ENCODE assay signal across 16 cellular contexts in the genomic region with DNA sequence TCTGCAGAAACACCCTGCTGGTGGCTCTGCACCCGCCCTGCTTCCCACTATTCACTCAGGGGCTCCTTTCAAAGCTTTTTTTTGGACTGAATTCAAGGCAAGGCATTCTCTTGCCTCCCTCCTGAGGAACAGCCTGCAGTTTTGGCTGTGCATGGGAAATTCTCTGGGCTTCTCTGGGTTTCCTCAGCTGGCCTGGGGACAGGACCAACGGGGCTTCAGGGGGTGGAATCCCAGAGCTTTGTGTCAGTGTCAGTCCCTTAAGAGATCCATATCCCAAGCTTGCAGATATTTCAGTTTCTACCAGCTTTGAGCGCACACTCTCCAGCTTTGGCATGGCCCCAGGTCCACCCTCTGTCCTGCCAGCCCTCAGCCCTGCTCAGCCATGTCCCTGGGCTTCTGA. TPM values are rescaled to one million over a fixed set of nuclear protein-coding genes. Genes with fewer than 3 reads are reported as not detected.
A peak's percentile ranks its signal among the peaks of the same experiment; 100 is the strongest.
DNase-seq lines count a peak whose midpoint lies in the region; ATAC-seq, FAIRE-seq and TF ChIP-seq lines count a peak whose summit lies in the region.
"Had no signal": no experiment of that assay in that cellular context is flagged by ENCODE, and none has a peak within 500 bp of the region (broad histone marks: within the 10 kb centered on the region; RNA-seq: fewer than 3 reads in every experiment).

No MANE protein-coding gene starts in this region.

- H3K79me2 ChIP-seq in SK-N-SH (ENCODE audit: insufficient read depth) (no peaks in the 10 kb centered on the region), K562 (ENCODE audit: control insufficient read depth, insufficient read depth, low read length) (no peaks in the 10 kb centered on the region; the same call in 2 of the 3 replicates), neural cell (replicated peaks; ENCODE audit: insufficient read depth, low read length) (peaks cover 74% of the 10 kb centered on the region)

- H3K36me3 ChIP-seq in SK-N-SH (replicated peaks in 1 of 2; ENCODE audit: control insufficient read depth in 1 of 2, insufficient read depth in 2 of 2, low read length in 1 of 2) = no peaks in the 10 kb centered on the region
- H3K36me3 ChIP-seq in K562 (ENCODE audit: control insufficient read depth, insufficient read depth, low read length) = no peaks in the 10 kb centered on the region
- H3K36me3 ChIP-seq in neural cell (ENCODE audit: insufficient read depth, low read length) = no peaks in the 10 kb centered on the region

- H3K9me1 ChIP-seq in K562 (ENCODE audit: control insufficient read depth, insufficient read depth, low read length) = no peaks in the 10 kb centered on the region

- CTCF ChIA-PET in SK-N-SH (lab: Yijun Ruan, JAX) (interaction anchor here (0.6 to 1.5 kb wide), 11 partner anchors 13 to 96 kb away, joined by 3 to 7 read pairs (median 3); no protein-coding TSS in a partner anchor), K562 (lab: Yijun Ruan, JAX; ENCODE audit: low intra/inter-chr PET ratio) (no interaction called here)

- ATAC-seq in SK-N-SH treated with all-trans-retinoic acid at 6 μM for 48 hours (no peak), K562 (no peak), HG02798 (IDR thresholded peaks at IDR 0.05; ENCODE audit: poor library complexity, unreplicated experiment) (no peak)

- H3F3A ChIP-seq in SK-N-SH (replicated peaks; ENCODE audit: insufficient read depth) (no peaks in the 10 kb centered on the region), neural cell (ENCODE audit: insufficient read depth, low read length, poor library complexity, severe bottlenecking) (no peaks in the 10 kb centered on the region)

- DNase-seq in SK-N-SH = peak; percentile 46
- no peak for DNase-seq in K562 (ENCODE audit: extremely low read depth in 1 of 4, low spot score in 3 of 4)
- peak; percentile 30 for DNase-seq in pons (ENCODE audit: low spot score)
- no peak for DNase-seq in RKO (ENCODE audit: low spot score)
- DNase-seq in NCI-H1694 (lab: John Stamatoyannopoulos, UW) = no peak
- DNase-seq: ACHN; CD4-positive, alpha-beta T cell; DND-41; GF-D8 had no signal

- H3K27me3 ChIP-seq in SK-N-SH (ENCODE audit: insufficient read depth) (peaks cover 24% of the 10 kb centered on the region; the same call in 1 of the 2 replicates), K562 (ENCODE audit: control insufficient read depth in 2 of 2, insufficient read depth in 2 of 2, low read length in 2 of 2) (no peaks in the 10 kb centered on the region; a peak in 1 of 5 replicates), neural cell (ENCODE audit: insufficient read depth, low read depth, low read length) (no peaks in the 10 kb centered on the region)

- no peak overlapping the region for H2AFZ ChIP-seq in SK-N-SH (ENCODE audit: low read depth)
- H2AFZ ChIP-seq in K562 (ENCODE audit: low read depth, low read length) = no peak overlapping the region
- H2AFZ ChIP-seq in neural cell (ENCODE audit: low read depth, low read length) = no peak overlapping the region

- TF ChIP-seq POLR2A in K562 (conservative IDR thresholded peaks at IDR 0.05) = no peak

- H3K4me1 ChIP-seq in SK-N-SH (ENCODE audit: control insufficient read depth in 1 of 2, insufficient read depth in 2 of 2, low read depth in 1 of 2, low read length in 1 of 2) (peaks cover 0 to 10% of the 10 kb centered on the region in 2 experiments; a peak in 1 of 4 replicates), K562 (replicated peaks in 1 of 2; ENCODE audit: control insufficient read depth in 2 of 2, insufficient read depth in 2 of 2, low read length in 2 of 2) (peaks cover 36 to 75% of the 10 kb centered on the region in 2 experiments)

- no peak for TF ChIP-seq RAD21 in SK-N-SH (IDR thresholded peaks at IDR 0.05; ENCODE audit: low read length)
- no peak for TF ChIP-seq RAD21 in K562 (CRISPR knock-in tag; conservative IDR thresholded peaks at IDR 0.05 in 1 of 2, IDR thresholded peaks at IDR 0.05 in 1 of 2)
- no peak for TF ChIP-seq RAD21 in neural cell (conservative IDR thresholded peaks at IDR 0.05)

- H3K9ac ChIP-seq in SK-N-SH (no peak overlapping the region), K562 (ENCODE audit: insufficient read depth in 1 of 2, low read depth in 2 of 2, low read length in 2 of 2) (peak overlapping the region in 1 of 2 experiments; percentile 6; a peak in 1 of 4 replicates), neural cell (ENCODE audit: low read length) (peak overlapping the region; percentile 99)

- no peak for FAIRE-seq in K562 (lab: Jason Lieb, UNC)
- FAIRE-seq: H54 had no signal

- BruUV-seq in K562 (replicated peaks; lab: Mats Ljungman, UMichigan) = no TSS peak

- TF ChIP-seq CTCF in SK-N-SH (IDR thresholded peaks at IDR 0.05) = no peak
- TF ChIP-seq CTCF in K562 (IDR thresholded peaks at IDR 0.05 in 2 of 3, conservative IDR thresholded peaks at IDR 0.05 in 1 of 3; ENCODE audit: insufficient read depth in 2 of 3, low read depth in 1 of 3, low read length in 3 of 3) = no peak
- TF ChIP-seq CTCF in neural cell (IDR thresholded peaks at IDR 0.05; ENCODE audit: poor library complexity, severe bottlenecking) = no peak

- in situ Hi-C loops in K562 (cut with MboI) = no loop called here

- intact Hi-C loops in K562 (cut with micrococcal nuclease) = loop anchor here (5.0 kb wide), 1 partner anchor 54 kb away; no protein-coding TSS in a partner anchor

- POLR2A ChIA-PET in SK-N-SH (lab: Yijun Ruan, JAX) (no interaction called here), K562 (lab: Yijun Ruan, JAX) (interaction anchor here (0.7 kb wide), 1 partner anchor 12 kb away, joined by 3 read pairs; no protein-coding TSS in a partner anchor)

- H3K9me3 ChIP-seq in SK-N-SH (no peaks in the 10 kb centered on the region), K562 (replicated peaks; ENCODE audit: control insufficient read depth, insufficient read depth, low read depth, low read length) (no peaks in the 10 kb centered on the region), neural cell (ENCODE audit: low read length) (no peaks in the 10 kb centered on the region)

- WGBS in SK-N-SH (ENCODE audit: low lambda C conversion rate) = 34% methylated on average over 3 of the region's 3 CpGs
- 51% methylated on average over 3 of the region's 3 CpGs for WGBS in K562 (ENCODE audit: insufficient coverage, low coverage, missing lambda C conversion rate)

- H4K20me1 ChIP-seq in SK-N-SH (ENCODE audit: insufficient read depth) = peaks cover 11% of the 10 kb centered on the region; the same call in 1 of the 2 replicates
- no peaks in the 10 kb centered on the region for H4K20me1 ChIP-seq in K562 (replicated peaks; ENCODE audit: control insufficient read depth, insufficient read depth, low read length)
- H4K20me1 ChIP-seq in neural cell (ENCODE audit: insufficient read depth) = peaks cover 24% of the 10 kb centered on the region

- no peak overlapping the region; a peak in 1 of 4 replicates for H3K4me3 ChIP-seq in SK-N-SH (ENCODE audit: low read depth in 2 of 2, low read length in 1 of 2)
- H3K4me3 ChIP-seq in K562 = no peak overlapping the region
- peak overlapping the region; percentile 98 for H3K4me3 ChIP-seq in neural cell (ENCODE audit: low read length)

- H3K9me2 ChIP-seq in SK-N-SH (no peaks in the 10 kb centered on the region), neural cell (ENCODE audit: insufficient read depth, low read length) (no peaks in the 10 kb centered on the region)

- TF ChIP-seq EP300 in SK-N-SH (IDR thresholded peaks at IDR 0.05; ENCODE audit: borderline replicate concordance in 1 of 2, low read depth in 1 of 2, low read length in 1 of 2) (no peak), K562 (IDR thresholded peaks at IDR 0.05; ENCODE audit: low read length) (no peak), neural cell (conservative IDR thresholded peaks at IDR 0.05; ENCODE audit: poor library complexity, severe bottlenecking) (no peak)

- H3K4me2 ChIP-seq in SK-N-SH (no peak overlapping the region), K562 (ENCODE audit: insufficient read depth, low read length) (no peak overlapping the region), neural cell (ENCODE audit: low read length) (peak overlapping the region; percentile 96)

- H3K27ac ChIP-seq in SK-N-SH (ENCODE audit: low read depth in 2 of 2, low read length in 1 of 2) (no peak overlapping the region), K562 (ENCODE audit: extremely low read depth, low read depth, low read length) (no peak overlapping the region; the same call in 2 of the 3 replicates), neural cell (ENCODE audit: low read length) (peak overlapping the region; percentile 99)

RNA-seq across cellular contexts. Expression of a gene that starts 2.0 kb away (rescaled TPM):
- polyA plus RNA-seq in SK-N-SH (2012; rRNA removed) (not detected in 2 replicates), K562 (2011; rRNA removed) (0.12 and 0.13 TPM in 2 replicates), K562 (2014; fragmentation: Illumina TruSeq; extraction: Trizol) (0.30 and 0.36 TPM in 2 replicates), K562 (2014; fragmentation: Nextera tagmentation; extraction: Ambion mirVana) (not detected), K562 (2014; rRNA removed) (0.19 and 0.34 TPM in 2 replicates), neural cell (2.5 and 3.8 TPM in 2 replicates)
- polyA plus RNA-seq in SK-N-SH (2012; cell fraction: cytosol; rRNA removed) = 0.01 and 0.05 TPM in 2 replicates
- polyA plus RNA-seq in SK-N-SH (2012; cell fraction: nucleus; rRNA removed) = 0.04 and 0.08 TPM in 2 replicates
- total RNA-seq in K562 (2011; cell fraction: chromatin; rRNA removed; ENCODE audit: low replicate concordance) = 0.18 and 0.37 TPM in 2 replicates
- 0.26 and 0.50 TPM in 2 replicates for total RNA-seq in K562 (2011; cell fraction: nucleolus; rRNA removed)
- total RNA-seq in K562 (2011; cell fraction: nucleoplasm; rRNA removed) = 0.29 and 0.99 TPM in 2 replicates
- total RNA-seq in K562 (2014; rRNA removed) (0.04 and 0.05 TPM in 2 replicates), K562 (2014; rRNA removed; fragmentation: Illumina TruSeq; extraction: Trizol) (0.04 TPM in 1 of 2 replicates, not detected in the other), K562 (2015; rRNA removed; fragmentation: Illumina TruSeq; extraction: Trizol) (0.07 and 0.19 TPM in 2 replicates), K562 (2021) (0.47 and 0.75 TPM in 2 replicates)
- polyA plus RNA-seq in K562 (2011; cell fraction: cytosol; rRNA removed) = 0.10 and 0.63 TPM in 2 replicates
- 0.91 and 4.1 TPM in 2 replicates for polyA plus RNA-seq in K562 (2011; cell fraction: nucleus; rRNA removed)
- 0.19 and 0.48 TPM in 2 replicates for polyA plus RNA-seq in K562 (2012)
- 0.12 and 0.25 TPM in 2 replicates for polyA minus RNA-seq in K562 (2011; rRNA and poly(A)+ RNA removed)
- 0.64 and 1.2 TPM in 2 replicates for polyA minus RNA-seq in K562 (2011; cell fraction: cytosol; rRNA and poly(A)+ RNA removed)
- polyA minus RNA-seq in K562 (2011; cell fraction: nucleus; rRNA and poly(A)+ RNA removed) = 0.44 and 2.2 TPM in 2 replicates
- polyA minus RNA-seq in neural cell = 10.0 and 11.2 TPM in 2 replicates
- total RNA-seq: A172; CD4-positive, alpha-beta T cell; HT1080 had no signal
- polyA plus RNA-seq: IgD-negative memory B cell had no signal

RNA-seq across cellular contexts. Expression of a gene that starts 20.6 kb away (rescaled TPM):
- polyA plus RNA-seq in SK-N-SH (2012; rRNA removed) (26.2 and 36.0 TPM in 2 replicates), K562 (2011; rRNA removed) (35.4 and 36.4 TPM in 2 replicates), K562 (2014; fragmentation: Illumina TruSeq; extraction: Trizol) (33.9 and 34.1 TPM in 2 replicates), K562 (2014; fragmentation: Nextera tagmentation; extraction: Ambion mirVana) (1 to 10 TPM; 6.8 to 8.4 TPM), K562 (2014; rRNA removed) (19.4 and 24.4 TPM in 2 replicates), neural cell (6.9 and 7.5 TPM in 2 replicates)
- polyA plus RNA-seq in SK-N-SH (2012; cell fraction: cytosol; rRNA removed) = 31.0 and 35.8 TPM in 2 replicates
- polyA plus RNA-seq in SK-N-SH (2012; cell fraction: nucleus; rRNA removed) = 7.4 and 14.4 TPM in 2 replicates
- 10.6 and 14.9 TPM in 2 replicates for total RNA-seq in K562 (2011; cell fraction: chromatin; rRNA removed; ENCODE audit: low replicate concordance)
- 10.3 TPM in 2 replicates for total RNA-seq in K562 (2011; cell fraction: nucleolus; rRNA removed)
- 13.3 and 13.4 TPM in 2 replicates for total RNA-seq in K562 (2011; cell fraction: nucleoplasm; rRNA removed)
- total RNA-seq in K562 (2014; rRNA removed) (21.6 and 26.7 TPM in 2 replicates), K562 (2014; rRNA removed; fragmentation: Illumina TruSeq; extraction: Trizol) (29.1 TPM in 2 replicates), K562 (2015; rRNA removed; fragmentation: Illumina TruSeq; extraction: Trizol) (20.2 and 20.6 TPM in 2 replicates), K562 (2021) (23.2 and 27.9 TPM in 2 replicates)
- 23.6 and 26.3 TPM in 2 replicates for polyA plus RNA-seq in K562 (2011; cell fraction: cytosol; rRNA removed)
- polyA plus RNA-seq in K562 (2011; cell fraction: nucleus; rRNA removed) = 10.0 and 12.8 TPM in 2 replicates
- polyA plus RNA-seq in K562 (2012) = 17.8 and 21.0 TPM in 2 replicates
- polyA minus RNA-seq in K562 (2011; rRNA and poly(A)+ RNA removed) = 29.0 and 30.3 TPM in 2 replicates
- polyA minus RNA-seq in K562 (2011; cell fraction: cytosol; rRNA and poly(A)+ RNA removed) = 17.8 and 18.5 TPM in 2 replicates
- polyA minus RNA-seq in K562 (2011; cell fraction: nucleus; rRNA and poly(A)+ RNA removed) = 4.0 and 6.7 TPM in 2 replicates
- 6.3 and 6.4 TPM in 2 replicates for polyA minus RNA-seq in neural cell

Comparison
In these comparisons a context has a peak if more than half of its experiments do, and no peak if none do; other contexts are left out.
1. DNase-seq: peak in SK-N-SH (single experiment) and pons (single experiment); none in K562 (0 of 4), RKO (single experiment) and NCI-H1694 (single experiment).